Comparison of ENCODE assay signal across 2 cellular contexts in the genomic region with DNA sequence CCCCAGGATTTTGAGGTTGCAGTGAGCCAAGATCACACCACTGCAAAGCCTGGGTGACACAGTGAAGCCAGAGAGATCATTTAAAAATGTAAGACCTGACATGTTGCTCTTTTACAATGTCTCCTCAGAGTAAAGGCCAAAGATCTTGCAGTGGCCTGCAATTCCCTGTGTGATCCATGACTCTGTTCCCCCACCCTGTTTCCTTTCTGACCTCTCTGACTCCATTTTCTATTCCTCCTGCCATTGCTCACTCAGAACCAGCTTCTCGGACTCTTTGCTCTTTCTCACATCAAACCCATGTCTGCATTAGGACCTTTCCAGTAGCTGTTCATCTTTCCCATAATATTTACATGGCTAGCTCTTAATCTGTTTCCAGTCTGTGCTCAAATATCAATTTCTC.
TF ChIP-seq lines count a peak whose summit lies in the region.

No MANE protein-coding gene starts in this region.

TF ChIP-seq in WTC11, 78 proteins besides CTCF, POLR2A, EP300 and RAD21 (continued from another document):
- TF ChIP-seq ZNF219 (CRISPR knock-in tag; IDR thresholded peaks at IDR 0.05; ENCODE audit: borderline replicate concordance) (no peak), USF1 (CRISPR knock-in tag; IDR thresholded peaks at IDR 0.05) (no peak), JAZF1 (CRISPR knock-in tag; IDR thresholded peaks at IDR 0.05) (no peak), ZNF138 (CRISPR knock-in tag; conservative IDR thresholded peaks at IDR 0.05) (no peak), ERG (CRISPR knock-in tag; IDR thresholded peaks at IDR 0.05) (no peak), NR2C2 (CRISPR knock-in tag; IDR thresholded peaks at IDR 0.05) (no peak), SMAD4 (CRISPR knock-in tag; IDR thresholded peaks at IDR 0.05) (no peak), RELA (CRISPR knock-in tag; IDR thresholded peaks at IDR 0.05; ENCODE audit: borderline replicate concordance) (no peak), NFYB (CRISPR knock-in tag; conservative IDR thresholded peaks at IDR 0.05; ENCODE audit: low read depth) (no peak), IRF2 (CRISPR knock-in tag; IDR thresholded peaks at IDR 0.05; ENCODE audit: borderline replicate concordance, low read depth) (no peak), TEAD1 (CRISPR knock-in tag; IDR thresholded peaks at IDR 0.05) (no peak), ELF4 (CRISPR knock-in tag; IDR thresholded peaks at IDR 0.05; ENCODE audit: low read depth) (no peak)
- TF ChIP-seq, protein P1, sequence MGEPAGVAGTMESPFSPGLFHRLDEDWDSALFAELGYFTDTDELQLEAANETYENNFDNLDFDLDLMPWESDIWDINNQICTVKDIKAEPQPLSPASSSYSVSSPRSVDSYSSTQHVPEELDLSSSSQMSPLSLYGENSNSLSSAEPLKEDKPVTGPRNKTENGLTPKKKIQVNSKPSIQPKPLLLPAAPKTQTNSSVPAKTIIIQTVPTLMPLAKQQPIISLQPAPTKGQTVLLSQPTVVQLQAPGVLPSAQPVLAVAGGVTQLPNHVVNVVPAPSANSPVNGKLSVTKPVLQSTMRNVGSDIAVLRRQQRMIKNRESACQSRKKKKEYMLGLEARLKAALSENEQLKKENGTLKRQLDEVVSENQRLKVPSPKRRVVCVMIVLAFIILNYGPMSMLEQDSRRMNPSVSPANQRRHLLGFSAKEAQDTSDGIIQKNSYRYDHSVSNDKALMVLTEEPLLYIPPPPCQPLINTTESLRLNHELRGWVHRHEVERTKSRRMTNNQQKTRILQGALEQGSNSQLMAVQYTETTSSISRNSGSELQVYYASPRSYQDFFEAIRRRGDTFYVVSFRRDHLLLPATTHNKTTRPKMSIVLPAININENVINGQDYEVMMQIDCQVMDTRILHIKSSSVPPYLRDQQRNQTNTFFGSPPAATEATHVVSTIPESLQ (CRISPR knock-in tag; IDR thresholded peaks at IDR 0.05), result no peak
- TF ChIP-seq, protein P2, sequence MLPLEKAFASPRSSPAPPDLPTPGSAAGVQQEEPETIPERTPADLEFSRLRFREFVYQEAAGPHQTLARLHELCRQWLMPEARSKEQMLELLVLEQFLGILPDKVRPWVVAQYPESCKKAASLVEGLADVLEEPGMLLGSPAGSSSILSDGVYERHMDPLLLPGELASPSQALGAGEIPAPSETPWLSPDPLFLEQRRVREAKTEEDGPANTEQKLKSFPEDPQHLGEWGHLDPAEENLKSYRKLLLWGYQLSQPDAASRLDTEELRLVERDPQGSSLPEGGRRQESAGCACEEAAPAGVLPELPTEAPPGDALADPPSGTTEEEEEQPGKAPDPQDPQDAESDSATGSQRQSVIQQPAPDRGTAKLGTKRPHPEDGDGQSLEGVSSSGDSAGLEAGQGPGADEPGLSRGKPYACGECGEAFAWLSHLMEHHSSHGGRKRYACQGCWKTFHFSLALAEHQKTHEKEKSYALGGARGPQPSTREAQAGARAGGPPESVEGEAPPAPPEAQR (CRISPR knock-in tag; IDR thresholded peaks at IDR 0.05), result no peak

TF ChIP-seq in SK-N-SH, 30 proteins besides CTCF, POLR2A, EP300 and RAD21 (continued from another document):
- TF ChIP-seq IRF3 (IDR thresholded peaks at IDR 0.05; ENCODE audit: low read depth, low read length), result no peak
- no peak for TF ChIP-seq SIN3A (IDR thresholded peaks at IDR 0.05; ENCODE audit: borderline replicate concordance, low read depth, low read length)
- no peak for TF ChIP-seq GATA2 (CRISPR knock-in tag; IDR thresholded peaks at IDR 0.05)
- TF ChIP-seq TCF12 (IDR thresholded peaks at IDR 0.05), result no peak
- no peak for TF ChIP-seq RXRA (IDR thresholded peaks at IDR 0.05; ENCODE audit: borderline replicate concordance, low read depth)
- TF ChIP-seq EZH2phosphoT487 (IDR thresholded peaks at IDR 0.05; ENCODE audit: borderline replicate concordance, low read depth), result no peak
- TF ChIP-seq NFIC (IDR thresholded peaks at IDR 0.05; ENCODE audit: borderline replicate concordance), result no peak
- TF ChIP-seq GABPA (IDR thresholded peaks at IDR 0.05; ENCODE audit: low read depth), result no peak
- TF ChIP-seq FOSL2 (IDR thresholded peaks at IDR 0.05; ENCODE audit: borderline replicate concordance, low read depth), result no peak
- TF ChIP-seq, protein P3, sequence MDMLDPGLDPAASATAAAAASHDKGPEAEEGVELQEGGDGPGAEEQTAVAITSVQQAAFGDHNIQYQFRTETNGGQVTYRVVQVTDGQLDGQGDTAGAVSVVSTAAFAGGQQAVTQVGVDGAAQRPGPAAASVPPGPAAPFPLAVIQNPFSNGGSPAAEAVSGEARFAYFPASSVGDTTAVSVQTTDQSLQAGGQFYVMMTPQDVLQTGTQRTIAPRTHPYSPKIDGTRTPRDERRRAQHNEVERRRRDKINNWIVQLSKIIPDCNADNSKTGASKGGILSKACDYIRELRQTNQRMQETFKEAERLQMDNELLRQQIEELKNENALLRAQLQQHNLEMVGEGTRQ (IDR thresholded peaks at IDR 0.05; ENCODE audit: borderline replicate concordance, low read depth, low read length), result no peak
